ENCODE assay signal across 8 cellular contexts in genomic region chr9:83920469-83920941, GRCh38. TPM values are rescaled to one million over a fixed set of nuclear protein-coding genes. Genes with fewer than 3 reads are reported as not detected.
A peak's percentile ranks its signal among the peaks of the same experiment; 100 is the strongest.
DNase-seq lines count a peak whose midpoint lies in the region; ATAC-seq and TF ChIP-seq lines count a peak whose summit lies in the region.

No MANE protein-coding gene starts in this region.

- H3K9ac ChIP-seq in mucosa of stomach (ENCODE audit: low read length), result peak overlapping the region; percentile 74

- TF ChIP-seq POLR2A in uterus (IDR thresholded peaks at IDR 0.05), result no peak

- H3K9me3 ChIP-seq in SJSA1 (replicated peaks) (no peaks in the 10 kb centered on the region), mucosa of stomach (ENCODE audit: control insufficient read depth, low read length) (no peaks in the 10 kb centered on the region), uterus (no peaks in the 10 kb centered on the region)

- DNase-seq in GM06990 (ENCODE audit: extremely low read depth, insufficient read length) (no peak), HT-29 (ENCODE audit: low spot score) (peak; percentile 71), SJSA1 (ENCODE audit: low read depth in 1 of 2, low spot score in 2 of 2) (peak in 1 of 2 experiments; percentile 52), epithelial cell of prostate (ENCODE audit: low read depth, low spot score) (no peak), uterus (peak in 1 of 2 donors; percentile 58), KG1 (lab: John Stamatoyannopoulos, UW) (no peak)

- peak; percentile 16 for ATAC-seq in GM21447 (IDR thresholded peaks at IDR 0.05; ENCODE audit: unreplicated experiment)

- TF ChIP-seq CTCF in GM06990 (IDR thresholded peaks at IDR 0.05; ENCODE audit: insufficient read depth, low read length, poor library complexity, severe bottlenecking) (peak; percentile 59), uterus (IDR thresholded peaks at IDR 0.05) (peak in 1 of 4 experiments; percentile 28)

- intact Hi-C loops in uterus (cut with DNase I; ENCODE audit: low total_unique reads), result no loop called here

- no peaks in the 10 kb centered on the region for H3K27me3 ChIP-seq in GM06990 (replicated peaks; ENCODE audit: control insufficient read depth, insufficient read depth, low read length)
- no peaks in the 10 kb centered on the region for H3K27me3 ChIP-seq in SJSA1 (replicated peaks)
- H3K27me3 ChIP-seq in mucosa of stomach (ENCODE audit: control insufficient read depth, insufficient read depth, low read length), result no peaks in the 10 kb centered on the region
- H3K27me3 ChIP-seq in uterus, result no peaks in the 10 kb centered on the region

- H3K4me1 ChIP-seq in SJSA1 (replicated peaks) (peaks cover 9% of the 10 kb centered on the region; the same call in 1 of the 2 replicates), mucosa of stomach (ENCODE audit: control insufficient read depth, insufficient read depth, low read length) (no peaks in the 10 kb centered on the region), uterus (peaks cover 4% of the 10 kb centered on the region in 2 donors)

- H3K36me3 ChIP-seq in GM06990 (ENCODE audit: control insufficient read depth, insufficient read depth, low read length) (no peaks in the 10 kb centered on the region), SJSA1 (no peaks in the 10 kb centered on the region), mucosa of stomach (ENCODE audit: control insufficient read depth, insufficient read depth, low read length) (no peaks in the 10 kb centered on the region), uterus (no peaks in the 10 kb centered on the region)

- H3K27ac ChIP-seq in SJSA1, result peak overlapping the region; percentile 85
- H3K27ac ChIP-seq in epithelial cell of prostate, result peak overlapping the region; percentile 92
- peak overlapping the region; percentile 86 to 98 for H3K27ac ChIP-seq in uterus

- peak overlapping the region; percentile 73 for H3K4me3 ChIP-seq in GM06990 (replicated peaks; ENCODE audit: low read depth, low read length)
- peak overlapping the region; percentile 63 for H3K4me3 ChIP-seq in SJSA1
- H3K4me3 ChIP-seq in mucosa of stomach (ENCODE audit: low read length), result peak overlapping the region; percentile 32
- peak overlapping the region; percentile 43 to 90 for H3K4me3 ChIP-seq in uterus

RNA-seq across cellular contexts. Expression of gene KIF27, which starts 0.7 kb away (rescaled TPM):
- 0.20 and 0.37 TPM in 2 replicates for total RNA-seq in HT-29 (2014; rRNA removed; shearing (Covaris generic))
- 0.34 and 1.2 TPM in 2 replicates for total RNA-seq in SJSA1 (2014; rRNA removed; shearing (Covaris generic))
- 10 to 100 TPM in 2 of 4 donors, 1 to 10 TPM in 2; 4.9 to 23.3 (median 9.6) TPM for total RNA-seq in uterus

RNA-seq across cellular contexts. Expression of gene HNRNPK, which starts 59.5 kb away (rescaled TPM):
- total RNA-seq in HT-29 (2014; rRNA removed; shearing (Covaris generic)), result 552 and 575 TPM in 2 replicates
- total RNA-seq in SJSA1 (2014; rRNA removed; shearing (Covaris generic)), result 473 and 646 TPM in 2 replicates
- 100 to 1,000 TPM; 205 to 785 (median 450) TPM for total RNA-seq in uterus
